In the genomic region with DNA sequence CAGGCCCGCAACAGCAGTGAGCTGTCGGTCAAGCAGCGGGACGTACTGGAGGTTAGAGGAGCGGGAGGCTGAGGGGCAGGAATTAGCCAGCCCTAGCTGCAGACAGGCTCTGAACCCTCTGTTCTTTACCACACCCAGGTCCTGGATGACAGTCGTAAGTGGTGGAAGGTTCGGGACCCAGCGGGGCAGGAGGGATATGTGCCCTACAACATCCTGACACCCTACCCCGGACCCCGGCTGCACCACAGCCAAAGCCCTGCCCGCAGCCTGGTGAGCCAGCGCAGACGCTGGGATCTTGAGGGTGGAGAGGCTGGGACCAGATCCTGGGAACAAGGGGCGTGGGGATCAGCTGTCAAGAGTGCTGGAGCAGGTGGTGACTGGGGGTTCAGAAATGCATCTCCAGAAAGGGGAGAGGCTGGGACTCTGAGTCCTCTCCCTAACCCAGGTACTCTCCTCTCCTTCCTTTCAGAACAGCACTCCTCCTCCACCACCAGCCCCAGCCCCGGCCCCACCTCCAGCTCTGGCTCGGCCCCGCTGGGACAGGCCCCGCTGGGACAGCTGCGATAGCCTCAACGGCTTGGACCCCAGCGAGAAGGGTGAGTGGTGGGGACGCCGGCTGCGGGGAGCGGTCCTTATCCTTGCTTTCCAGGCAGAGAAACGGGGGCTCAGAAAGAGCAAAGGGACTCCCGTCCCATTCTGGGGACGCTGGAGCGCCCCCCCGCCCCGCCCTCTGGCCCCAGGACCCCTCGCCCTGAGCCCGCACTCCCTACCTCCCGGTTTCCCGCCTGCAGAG, we compare ENCODE assay signal across 1 cellular context.
A peak's percentile ranks its signal among the peaks of the same experiment; 100 is the strongest.
TF ChIP-seq lines count a peak whose summit lies in the region.

No MANE protein-coding gene starts in this region.

TF ChIP-seq in K562, 482 proteins besides CTCF, POLR2A, EP300 and RAD21:
- no peak for TF ChIP-seq SMAD1 (IDR thresholded peaks at IDR 0.05; ENCODE audit: low read depth, low read length, partially characterized antibody)
- TF ChIP-seq, protein P1, sequence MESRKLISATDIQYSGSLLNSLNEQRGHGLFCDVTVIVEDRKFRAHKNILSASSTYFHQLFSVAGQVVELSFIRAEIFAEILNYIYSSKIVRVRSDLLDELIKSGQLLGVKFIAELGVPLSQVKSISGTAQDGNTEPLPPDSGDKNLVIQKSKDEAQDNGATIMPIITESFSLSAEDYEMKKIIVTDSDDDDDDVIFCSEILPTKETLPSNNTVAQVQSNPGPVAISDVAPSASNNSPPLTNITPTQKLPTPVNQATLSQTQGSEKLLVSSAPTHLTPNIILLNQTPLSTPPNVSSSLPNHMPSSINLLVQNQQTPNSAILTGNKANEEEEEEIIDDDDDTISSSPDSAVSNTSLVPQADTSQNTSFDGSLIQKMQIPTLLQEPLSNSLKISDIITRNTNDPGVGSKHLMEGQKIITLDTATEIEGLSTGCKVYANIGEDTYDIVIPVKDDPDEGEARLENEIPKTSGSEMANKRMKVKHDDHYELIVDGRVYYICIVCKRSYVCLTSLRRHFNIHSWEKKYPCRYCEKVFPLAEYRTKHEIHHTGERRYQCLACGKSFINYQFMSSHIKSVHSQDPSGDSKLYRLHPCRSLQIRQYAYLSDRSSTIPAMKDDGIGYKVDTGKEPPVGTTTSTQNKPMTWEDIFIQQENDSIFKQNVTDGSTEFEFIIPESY (CRISPR knock-in tag; IDR thresholded peaks at IDR 0.05), result 0 out of 2 replicates have a peak, but pooled peaks have one; percentile 3
- TF ChIP-seq, protein P2, sequence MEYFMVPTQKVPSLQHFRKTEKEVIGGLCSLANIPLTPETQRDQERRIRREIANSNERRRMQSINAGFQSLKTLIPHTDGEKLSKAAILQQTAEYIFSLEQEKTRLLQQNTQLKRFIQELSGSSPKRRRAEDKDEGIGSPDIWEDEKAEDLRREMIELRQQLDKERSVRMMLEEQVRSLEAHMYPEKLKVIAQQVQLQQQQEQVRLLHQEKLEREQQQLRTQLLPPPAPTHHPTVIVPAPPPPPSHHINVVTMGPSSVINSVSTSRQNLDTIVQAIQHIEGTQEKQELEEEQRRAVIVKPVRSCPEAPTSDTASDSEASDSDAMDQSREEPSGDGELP (CRISPR knock-in tag; IDR thresholded peaks at IDR 0.05; ENCODE audit: borderline replicate concordance), result no peak
- TF ChIP-seq NR3C1 (CRISPR knock-in tag; IDR thresholded peaks at IDR 0.05), result no peak
- TF ChIP-seq, protein P3, sequence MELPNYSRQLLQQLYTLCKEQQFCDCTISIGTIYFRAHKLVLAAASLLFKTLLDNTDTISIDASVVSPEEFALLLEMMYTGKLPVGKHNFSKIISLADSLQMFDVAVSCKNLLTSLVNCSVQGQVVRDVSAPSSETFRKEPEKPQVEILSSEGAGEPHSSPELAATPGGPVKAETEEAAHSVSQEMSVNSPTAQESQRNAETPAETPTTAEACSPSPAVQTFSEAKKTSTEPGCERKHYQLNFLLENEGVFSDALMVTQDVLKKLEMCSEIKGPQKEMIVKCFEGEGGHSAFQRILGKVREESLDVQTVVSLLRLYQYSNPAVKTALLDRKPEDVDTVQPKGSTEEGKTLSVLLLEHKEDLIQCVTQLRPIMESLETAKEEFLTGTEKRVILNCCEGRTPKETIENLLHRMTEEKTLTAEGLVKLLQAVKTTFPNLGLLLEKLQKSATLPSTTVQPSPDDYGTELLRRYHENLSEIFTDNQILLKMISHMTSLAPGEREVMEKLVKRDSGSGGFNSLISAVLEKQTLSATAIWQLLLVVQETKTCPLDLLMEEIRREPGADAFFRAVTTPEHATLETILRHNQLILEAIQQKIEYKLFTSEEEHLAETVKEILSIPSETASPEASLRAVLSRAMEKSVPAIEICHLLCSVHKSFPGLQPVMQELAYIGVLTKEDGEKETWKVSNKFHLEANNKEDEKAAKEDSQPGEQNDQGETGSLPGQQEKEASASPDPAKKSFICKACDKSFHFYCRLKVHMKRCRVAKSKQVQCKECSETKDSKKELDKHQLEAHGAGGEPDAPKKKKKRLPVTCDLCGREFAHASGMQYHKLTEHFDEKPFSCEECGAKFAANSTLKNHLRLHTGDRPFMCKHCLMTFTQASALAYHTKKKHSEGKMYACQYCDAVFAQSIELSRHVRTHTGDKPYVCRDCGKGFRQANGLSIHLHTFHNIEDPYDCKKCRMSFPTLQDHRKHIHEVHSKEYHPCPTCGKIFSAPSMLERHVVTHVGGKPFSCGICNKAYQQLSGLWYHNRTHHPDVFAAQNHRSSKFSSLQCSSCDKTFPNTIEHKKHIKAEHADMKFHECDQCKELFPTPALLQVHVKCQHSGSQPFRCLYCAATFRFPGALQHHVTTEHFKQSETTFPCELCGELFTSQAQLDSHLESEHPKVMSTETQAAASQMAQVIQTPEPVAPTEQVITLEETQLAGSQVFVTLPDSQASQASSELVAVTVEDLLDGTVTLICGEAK (IDR thresholded peaks at IDR 0.05), result no peak
- TF ChIP-seq, protein P3 (CRISPR knock-in tag; IDR thresholded peaks at IDR 0.05), result no peak
- TF ChIP-seq HNRNPH1 (optimal IDR thresholded peaks at IDR 0.05; ENCODE audit: low read depth, low read length), result no peak
- peak; percentile 57; the same call in 1 of the 2 replicates for TF ChIP-seq POLR2G (IDR thresholded peaks at IDR 0.05; ENCODE audit: low read depth, low read length)
- no peak for TF ChIP-seq ZNF644 (tag; IDR thresholded peaks at IDR 0.05; ENCODE audit: low read depth)
- no peak for TF ChIP-seq KDM5B (IDR thresholded peaks at IDR 0.05; ENCODE audit: insufficient replicate concordance, low read depth, low read length)
- TF ChIP-seq TAF15 (IDR thresholded peaks at IDR 0.05; ENCODE audit: low read depth, low read length), result no peak
- TF ChIP-seq SUPT5H (IDR thresholded peaks at IDR 0.05), result 0 out of 2 replicates have a peak, but pooled peaks have one; percentile 11
- no peak for TF ChIP-seq ZNF311 (CRISPR knock-in tag; IDR thresholded peaks at IDR 0.05)
- TF ChIP-seq TAL1 (IDR thresholded peaks at IDR 0.05), result no peak
- no peak for TF ChIP-seq EZH2 (IDR thresholded peaks at IDR 0.05; ENCODE audit: borderline replicate concordance, low read depth, low read length)
TF ChIP-seq in K562: peak in this region for 3.
